Comparison of ENCODE assay signal across 10 cellular contexts in genomic region chr1:116873680-116874271, GRCh38. TPM values are rescaled to one million over a fixed set of nuclear protein-coding genes. Genes with fewer than 3 reads are reported as not detected.
DNase-seq lines count a peak whose midpoint lies in the region; ATAC-seq and TF ChIP-seq lines count a peak whose summit lies in the region.
"Had no signal": no experiment of that assay in that cellular context is flagged by ENCODE, and none has a peak within 500 bp of the region (broad histone marks: within the 10 kb centered on the region; RNA-seq: fewer than 3 reads in every experiment).

No MANE protein-coding gene starts in this region.

- H3K27ac ChIP-seq in osteoblast (ENCODE audit: low read depth, low read length) (no peak overlapping the region), spleen (no peak overlapping the region)
- H3K27ac ChIP-seq: gastrocnemius medialis had no signal

- H3K4me3 Mint-ChIP-seq in brain = no peak overlapping the region
- H3K4me3 Mint-ChIP-seq in stimulated activated naive B cell treated with anti-CD40 and anti-IgM and Interleukin-4, amounts not matched to agents 10 μg/mL and 1 μg/mL and 100 μg/mL, for 72 hours = no peak overlapping the region

- TF ChIP-seq CTCF in brain (conservative IDR thresholded peaks at IDR 0.05) (no peak), osteoblast (IDR thresholded peaks at IDR 0.05; ENCODE audit: extremely low read depth, low read depth, low read length) (no peak), spleen (IDR thresholded peaks at IDR 0.05 in 8 of 11, conservative IDR thresholded peaks at IDR 0.05 in 3 of 11) (no peak)

- H3K9me3 Mint-ChIP-seq in brain = peaks cover 0 to 7% (median 0%) of the 10 kb centered on the region in 5 experiments
- H3K9me3 Mint-ChIP-seq in stimulated activated naive B cell treated with anti-CD40 and anti-IgM and Interleukin-4, amounts not matched to agents 10 μg/mL and 1 μg/mL and 100 μg/mL, for 72 hours = no peaks in the 10 kb centered on the region

- no peaks in the 10 kb centered on the region for H3K27me3 Mint-ChIP-seq in brain
- H3K27me3 Mint-ChIP-seq in stimulated activated naive B cell treated with anti-CD40 and anti-IgM and Interleukin-4, amounts not matched to agents 10 μg/mL and 1 μg/mL and 100 μg/mL, for 72 hours = peaks cover 11 to 20% of the 10 kb centered on the region in 2 donors

- no peaks in the 10 kb centered on the region for H4K20me1 ChIP-seq in osteoblast (ENCODE audit: insufficient read depth, low read length)

- no peaks in the 10 kb centered on the region for H3K9me3 ChIP-seq in osteoblast (ENCODE audit: low read depth, low read length)
- H3K9me3 ChIP-seq in spleen = no peaks in the 10 kb centered on the region
- H3K9me3 ChIP-seq: gastrocnemius medialis had no signal

- no peaks in the 10 kb centered on the region for H3K79me2 ChIP-seq in osteoblast (ENCODE audit: insufficient read depth, low read length)

- H3K36me3 Mint-ChIP-seq in brain = no peaks in the 10 kb centered on the region
- no peaks in the 10 kb centered on the region for H3K36me3 Mint-ChIP-seq in stimulated activated naive B cell treated with anti-CD40 and anti-IgM and Interleukin-4, amounts not matched to agents 10 μg/mL and 1 μg/mL and 100 μg/mL, for 72 hours

- no peak for TF ChIP-seq POLR2A in spleen (IDR thresholded peaks at IDR 0.05)

- H3K36me3 ChIP-seq in osteoblast (ENCODE audit: insufficient read depth, low read length) (no peaks in the 10 kb centered on the region), spleen (no peaks in the 10 kb centered on the region)
- H3K36me3 ChIP-seq: gastrocnemius medialis had no signal

- H3K27ac Mint-ChIP-seq in brain = peak overlapping the region in 4 of 5 experiments; percentile 25 to 71 (median 40)
- H3K27ac Mint-ChIP-seq in stimulated activated naive B cell treated with anti-CD40 and anti-IgM and Interleukin-4, amounts not matched to agents 10 μg/mL and 1 μg/mL and 100 μg/mL, for 72 hours = no peak overlapping the region

- H3K4me1 ChIP-seq in osteoblast (ENCODE audit: insufficient read depth, low read length) = peaks cover 7% of the 10 kb centered on the region
- H3K4me1 ChIP-seq in spleen = peaks cover 7 to 19% (median 16%) of the 10 kb centered on the region in 6 donors

- no peak for ATAC-seq in stimulated activated naive B cell treated with anti-CD40 and anti-IgM and Interleukin-4, amounts not matched to agents 10 μg/mL and 1 μg/mL and 100 μg/mL, for 72 hours (replicated peaks)
- ATAC-seq: gastrocnemius medialis had no signal

- peaks cover 17% of the 10 kb centered on the region for H3K4me1 Mint-ChIP-seq in brain
- no peaks in the 10 kb centered on the region for H3K4me1 Mint-ChIP-seq in stimulated activated naive B cell treated with anti-CD40 and anti-IgM and Interleukin-4, amounts not matched to agents 10 μg/mL and 1 μg/mL and 100 μg/mL, for 72 hours

- intact Hi-C loops in spleen (cut with DNase I; ENCODE audit: low total_unique reads) = no loop called here

- no peak overlapping the region for H3K4me3 ChIP-seq in osteoblast (ENCODE audit: insufficient read depth, low read length)
- H3K4me3 ChIP-seq in spleen = no peak overlapping the region
- H3K4me3 ChIP-seq: gastrocnemius medialis had no signal

- 58 to 82% (median 73%) methylated on average over 6 of the region's 6 CpGs for WGBS in spleen, 5 donors

- no peak overlapping the region for H3K4me2 ChIP-seq in osteoblast (ENCODE audit: insufficient read depth, low read length)

- H2AFZ ChIP-seq in osteoblast (ENCODE audit: low read length) = peak overlapping the region; percentile 41

- DNase-seq in activated T-cell treated with anti-CD3 and anti-CD28 coated beads for 48 hours (ENCODE audit: low read depth) = peak; percentile 21
- DNase-seq in activated T-cell treated with anti-CD3 and anti-CD28 coated beads, Interleukin-2, amount 50 U/mL, for 1 hour = no peak
- peak; percentile 64 for DNase-seq in NCI-H146 (lab: John Stamatoyannopoulos, UW)
- no peak for DNase-seq in osteoblast (ENCODE audit: insufficient read length, low spot score, missing footprints)
- DNase-seq in stimulated activated naive B cell treated with anti-CD40 and anti-IgM and Interleukin-4, amounts not matched to agents 10 μg/mL and 1 μg/mL and 100 μg/mL, for 72 hours = no peak
- no peak for DNase-seq in spleen
- DNase-seq in NCI-H1105 treated with DMSO at 0.1 percent for 48 hours (lab: John Stamatoyannopoulos, UW) = no peak
- DNase-seq: activated CD8-positive, alpha-beta memory T cell treated with anti-CD3 and anti-CD28 coated beads, Interleukin-2, amount 50 U/mL, for 48 hours; gastrocnemius medialis had no signal

- H3K27me3 ChIP-seq in osteoblast (ENCODE audit: insufficient read depth, low read length) (no peaks in the 10 kb centered on the region), spleen (replicated peaks in 1 of 7) (peaks cover 0 to 22% (median 0%) of the 10 kb centered on the region in 7 donors)

RNA-seq across cellular contexts. Expression of gene PTGFRN, which starts 35.9 kb away (rescaled TPM):
- polyA plus RNA-seq in brain (ENCODE audit: insufficient read depth, low read depth, low replicate concordance) (8.7 TPM), spleen (1 to 10 TPM; 1.7 to 3.3 (median 2.4) TPM)
- total RNA-seq in osteoblast (40.2 and 52.7 TPM in 2 replicates), spleen (10 to 100 TPM in 5 of 7 donors, 1 to 10 TPM in 2; 5.3 to 17.4 (median 11.9) TPM)

Comparison
In these comparisons a context has a peak if more than half of its experiments do, and no peak if none do; other contexts are left out.
1. DNase-seq: peak in activated T-cell treated with anti-CD3 and anti-CD28 coated beads for 48 hours (single experiment) and NCI-H146 (single experiment); none in activated T-cell treated with anti-CD3 and anti-CD28 coated beads, Interleukin-2, amount 50 U/mL, for 1 hour (single experiment), osteoblast (single experiment), stimulated activated naive B cell treated with anti-CD40 and anti-IgM and Interleukin-4, amounts not matched to agents 10 μg/mL and 1 μg/mL and 100 μg/mL, for 72 hours (single experiment), spleen (single experiment) and NCI-H1105 treated with DMSO at 0.1 percent for 48 hours (single experiment).